19 cellular contexts compared by ENCODE assay signal in genomic region chr11:6397156-6397555, GRCh38. TPM values are rescaled to one million over a fixed set of nuclear protein-coding genes. Genes with fewer than 3 reads are reported as not detected.
DNase-seq lines count a peak whose midpoint lies in the region; ATAC-seq and TF ChIP-seq lines count a peak whose summit lies in the region.
"Had no signal": no experiment of that assay in that cellular context is flagged by ENCODE, and none has a peak within 500 bp of the region (broad histone marks: within the 10 kb centered on the region; RNA-seq: fewer than 3 reads in every experiment).

No MANE protein-coding gene starts in this region.

- POLR2A ChIA-PET in Caco-2 (lab: Charles Lee): no interaction called here

- no peak for DNase-seq in Caco-2
- DNase-seq in HS-27A (ENCODE audit: low read depth): peak; percentile 15
- DNase-seq in effector memory CD8-positive, alpha-beta T cell: no peak
- peak; percentile 91 for DNase-seq in osteoblast (ENCODE audit: insufficient read length, low spot score, missing footprints)
- no peak for DNase-seq in stimulated activated CD4-positive, alpha-beta T cell treated with anti-CD3 and anti-CD28 coated beads, Interleukin-12 subunit alpha, Interleukin-12 subunit beta, amount 100 ng/mL, for 4 hours
- DNase-seq in T-helper 2 cell treated with Interferon-gamma antibody and Interleukin-4, amounts not matched to agents 5 μg/mL and 100 μg/mL, for 36 hours (ENCODE audit: low spot score): no peak
- DNase-seq: activated CD4-positive, alpha-beta T cell treated with anti-CD3 and anti-CD28 coated beads for 48 hours; activated gamma-delta T cell treated with Interleukin-2 at 50 U/mL for 16 hours; anterior cingulate cortex; BE2C; cerebellar nuclear complex; glutamatergic neuron; HCEC 1CT; NCI-H2029; NCI-H510A; occipital lobe; testis had no signal

- no peak overlapping the region for H3K4me3 ChIP-seq in Caco-2 (ENCODE audit: low read depth, low read length)
- no peak overlapping the region for H3K4me3 ChIP-seq in osteoblast (ENCODE audit: insufficient read depth, low read length)
- H3K4me3 ChIP-seq: right atrium auricular region, testis had no signal

- H3K4me2 ChIP-seq in osteoblast (ENCODE audit: insufficient read depth, low read length): peak overlapping the region; percentile 41

- no peak overlapping the region for H2AFZ ChIP-seq in osteoblast (ENCODE audit: low read length)

- H3K4me1 Mint-ChIP-seq in Caco-2 (ENCODE audit: low read depth, unreplicated experiment): peaks cover 58% of the 10 kb centered on the region
- peaks cover 30 to 32% of the 10 kb centered on the region in 2 donors for H3K4me1 Mint-ChIP-seq in effector memory CD8-positive, alpha-beta T cell (ENCODE audit: low read depth in 2 of 2)
- H3K4me1 Mint-ChIP-seq in T-helper 2 cell treated with Interferon-gamma antibody and Interleukin-4, amounts not matched to agents 5 μg/mL and 100 μg/mL, for 36 hours (ENCODE audit: low read depth): peaks cover 29% of the 10 kb centered on the region

- H3K4me1 ChIP-seq in Caco-2 (peaks cover 35% of the 10 kb centered on the region), osteoblast (ENCODE audit: insufficient read depth, low read length) (peaks cover 12% of the 10 kb centered on the region)
- H3K4me1 ChIP-seq: BE2C had no signal

- H3K27me3 ChIP-seq in Caco-2 (replicated peaks; ENCODE audit: control insufficient read depth, insufficient read depth, low read length) (no peaks in the 10 kb centered on the region), osteoblast (ENCODE audit: insufficient read depth, low read length) (no peaks in the 10 kb centered on the region)
- H3K27me3 ChIP-seq: BE2C, right atrium auricular region, testis had no signal

- H3K27me3 Mint-ChIP-seq in Caco-2 (ENCODE audit: insufficient read depth, unreplicated experiment): no peaks in the 10 kb centered on the region
- no peaks in the 10 kb centered on the region for H3K27me3 Mint-ChIP-seq in effector memory CD8-positive, alpha-beta T cell
- H3K27me3 Mint-ChIP-seq in T-helper 2 cell treated with Interferon-gamma antibody and Interleukin-4, amounts not matched to agents 5 μg/mL and 100 μg/mL, for 36 hours (ENCODE audit: low read depth): no peaks in the 10 kb centered on the region

- peak overlapping the region; percentile 79 for H3K27ac Mint-ChIP-seq in Caco-2 (ENCODE audit: unreplicated experiment)
- peak overlapping the region; percentile 46 to 57 for H3K27ac Mint-ChIP-seq in effector memory CD8-positive, alpha-beta T cell
- H3K27ac Mint-ChIP-seq in T-helper 2 cell treated with Interferon-gamma antibody and Interleukin-4, amounts not matched to agents 5 μg/mL and 100 μg/mL, for 36 hours: no peak overlapping the region

- intact Hi-C loops in Caco-2 (cut with micrococcal nuclease; ENCODE audit: unreplicated experiment): loop anchor here (1.0 to 10.0 kb wide), 3 partner anchors 8 to 218 kb away; partner anchors contain the start of genes TAF10 and TPP1

- TF ChIP-seq CTCF in Caco-2 (IDR thresholded peaks at IDR 0.05; ENCODE audit: insufficient read depth in 1 of 2, low read depth in 1 of 2, low read length in 1 of 2, severe bottlenecking in 1 of 2, unreplicated experiment in 1 of 2) (no peak), osteoblast (IDR thresholded peaks at IDR 0.05; ENCODE audit: extremely low read depth, low read depth, low read length) (no peak)

- H3K9me3 Mint-ChIP-seq in Caco-2 (ENCODE audit: unreplicated experiment): no peaks in the 10 kb centered on the region
- H3K9me3 Mint-ChIP-seq in effector memory CD8-positive, alpha-beta T cell: no peaks in the 10 kb centered on the region
- no peaks in the 10 kb centered on the region for H3K9me3 Mint-ChIP-seq in T-helper 2 cell treated with Interferon-gamma antibody and Interleukin-4, amounts not matched to agents 5 μg/mL and 100 μg/mL, for 36 hours

- no peaks in the 10 kb centered on the region for H3K9me3 ChIP-seq in Caco-2
- no peaks in the 10 kb centered on the region for H3K9me3 ChIP-seq in osteoblast (ENCODE audit: low read depth, low read length)
- H3K9me3 ChIP-seq: BE2C, right atrium auricular region, testis had no signal

- CTCF ChIA-PET in Caco-2 (lab: Charles Lee): no interaction called here

- H3K4me3 Mint-ChIP-seq in Caco-2 (ENCODE audit: unreplicated experiment): peak overlapping the region; percentile 6
- no peak overlapping the region for H3K4me3 Mint-ChIP-seq in effector memory CD8-positive, alpha-beta T cell
- no peak overlapping the region for H3K4me3 Mint-ChIP-seq in T-helper 2 cell treated with Interferon-gamma antibody and Interleukin-4, amounts not matched to agents 5 μg/mL and 100 μg/mL, for 36 hours

- H3K36me3 Mint-ChIP-seq in Caco-2 (ENCODE audit: insufficient read depth, unreplicated experiment): peaks cover 30% of the 10 kb centered on the region
- peaks cover 24% of the 10 kb centered on the region for H3K36me3 Mint-ChIP-seq in effector memory CD8-positive, alpha-beta T cell (ENCODE audit: insufficient read depth)
- H3K36me3 Mint-ChIP-seq in T-helper 2 cell treated with Interferon-gamma antibody and Interleukin-4, amounts not matched to agents 5 μg/mL and 100 μg/mL, for 36 hours (ENCODE audit: low read depth): peaks cover 65% of the 10 kb centered on the region

- ATAC-seq in effector memory CD8-positive, alpha-beta T cell (replicated peaks): no peak
- no peak for ATAC-seq in HG03175 (IDR thresholded peaks at IDR 0.05; ENCODE audit: unreplicated experiment)

- no TSS peak for BruUV-seq in Caco-2 (replicated peaks; lab: Mats Ljungman, UMichigan)

- H3K79me2 ChIP-seq in osteoblast (ENCODE audit: insufficient read depth, low read length): peaks cover 4% of the 10 kb centered on the region

- H3K36me3 ChIP-seq in Caco-2 (ENCODE audit: control insufficient read depth, insufficient read depth, low read length) (peaks cover 1% of the 10 kb centered on the region; the same call in 1 of the 2 replicates), osteoblast (ENCODE audit: insufficient read depth, low read length) (peaks cover 3% of the 10 kb centered on the region)
- H3K36me3 ChIP-seq: BE2C had no signal

- no peak overlapping the region for H3K27ac ChIP-seq in osteoblast (ENCODE audit: low read depth, low read length)
- H3K27ac ChIP-seq: right atrium auricular region had no signal

- H4K20me1 ChIP-seq in osteoblast (ENCODE audit: insufficient read depth, low read length): no peaks in the 10 kb centered on the region

RNA-seq across cellular contexts. Expression of gene SMPD1, which starts 6.9 kb away (rescaled TPM):
- total RNA-seq in Caco-2 (2022): 38.6 and 41.9 TPM in 2 replicates
- total RNA-seq in osteoblast: 75.6 and 78.4 TPM in 2 replicates

RNA-seq across cellular contexts. Expression of gene APBB1, which starts 21.7 kb away (rescaled TPM):
- 37.8 and 39.0 TPM in 2 replicates for total RNA-seq in Caco-2 (2022)
- total RNA-seq in osteoblast: 40.7 and 45.6 TPM in 2 replicates

RNA-seq across cellular contexts. Expression of gene HPX, which starts 43.6 kb away (rescaled TPM):
- total RNA-seq in Caco-2 (2022) (10.7 and 10.9 TPM in 2 replicates), osteoblast (0.59 and 1.1 TPM in 2 replicates)

Comparison
In these comparisons a context has a peak if more than half of its experiments do, and no peak if none do; other contexts are left out.
1. DNase-seq: peak in HS-27A (single experiment) and osteoblast (single experiment); none in Caco-2 (0 of 2), effector memory CD8-positive, alpha-beta T cell (0 of 3), stimulated activated CD4-positive, alpha-beta T cell treated with anti-CD3 and anti-CD28 coated beads, Interleukin-12 subunit alpha, Interleukin-12 subunit beta, amount 100 ng/mL, for 4 hours (single experiment) and T-helper 2 cell treated with Interferon-gamma antibody and Interleukin-4, amounts not matched to agents 5 μg/mL and 100 μg/mL, for 36 hours (single experiment).